In the genomic region with DNA sequence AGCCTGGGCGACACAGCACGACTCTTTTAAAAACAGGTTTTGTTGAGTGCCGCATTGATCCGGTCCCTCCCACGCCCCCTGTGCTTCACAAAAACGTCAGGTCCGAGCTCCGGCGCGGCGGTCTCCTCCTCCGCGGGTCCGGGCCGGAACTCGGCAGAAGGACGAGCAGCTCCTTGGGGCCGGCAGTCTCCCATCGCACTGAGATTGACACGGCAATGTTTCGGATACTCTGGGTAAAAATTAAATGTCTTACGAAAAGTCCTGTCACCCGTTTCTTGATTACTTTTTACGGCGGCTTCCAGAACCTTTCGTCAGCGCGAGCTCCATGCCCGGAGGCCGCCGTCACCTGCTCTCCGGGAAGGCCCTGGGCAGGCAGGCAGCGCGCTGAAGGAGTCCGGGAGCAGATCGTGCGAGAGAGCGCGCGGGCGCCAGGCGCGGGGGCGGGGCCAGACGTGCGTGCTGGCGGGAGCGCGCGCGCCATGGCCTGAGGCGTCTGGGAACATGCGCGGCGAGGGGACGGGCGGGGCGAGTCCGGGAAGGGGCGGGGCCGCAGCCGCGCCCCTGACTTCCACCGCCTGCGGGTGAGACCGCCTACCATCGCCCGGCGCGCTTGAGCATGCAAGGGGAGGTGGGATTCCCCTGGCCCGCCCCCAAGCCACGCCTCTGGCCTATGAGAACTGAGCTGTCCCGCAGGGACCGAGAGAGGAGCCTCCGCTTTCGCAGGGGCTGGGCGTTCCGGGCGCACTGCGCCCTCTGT, we compare ENCODE assay signal across 8 cellular contexts. TPM values are rescaled to one million over a fixed set of nuclear protein-coding genes. Genes with fewer than 3 reads are reported as not detected.
DNase-seq lines count a peak whose midpoint lies in the region; ATAC-seq and TF ChIP-seq lines count a peak whose summit lies in the region.

No MANE protein-coding gene starts in this region.

- H3K27me3 ChIP-seq in thymus (ENCODE audit: control insufficient read depth, insufficient read depth), result no peaks in the 10 kb centered on the region

- DNase-seq in NCI-H1105 (lab: John Stamatoyannopoulos, UW) (peak; percentile 94), SKM-1 (lab: John Stamatoyannopoulos, UW; ENCODE audit: unreplicated experiment) (peak; percentile 97), glomerular visceral epithelial cell (ENCODE audit: extremely low spot score) (peak; percentile 99), osteocyte (ENCODE audit: extremely low spot score, unreplicated experiment) (peak; percentile 100)
- DNase-seq in activated naive CD8-positive, alpha-beta T cell treated with anti-CD3 and anti-CD28 coated beads for 36 hours, result peak; percentile 100

- H3K4me1 ChIP-seq in thymus (ENCODE audit: control insufficient read depth, insufficient read depth, low read length), result peaks cover 2% of the 10 kb centered on the region

- peaks cover 11% of the 10 kb centered on the region for H3K36me3 Mint-ChIP-seq in activated naive CD8-positive, alpha-beta T cell treated with anti-CD3 and anti-CD28 coated beads for 36 hours
- peaks cover 5% of the 10 kb centered on the region for H3K36me3 Mint-ChIP-seq in osteocyte (ENCODE audit: unreplicated experiment)

- no peaks in the 10 kb centered on the region for H3K9me3 ChIP-seq in thymus (ENCODE audit: control insufficient read depth)

- TF ChIP-seq CTCF in osteocyte (IDR thresholded peaks at IDR 0.05), result no peak

- peak overlapping the region; percentile 95 for H3K4me3 Mint-ChIP-seq in activated naive CD8-positive, alpha-beta T cell treated with anti-CD3 and anti-CD28 coated beads for 36 hours
- H3K4me3 Mint-ChIP-seq in osteocyte (ENCODE audit: unreplicated experiment), result peak overlapping the region; percentile 92

- no peaks in the 10 kb centered on the region for H3K9me3 Mint-ChIP-seq in activated naive CD8-positive, alpha-beta T cell treated with anti-CD3 and anti-CD28 coated beads for 36 hours
- no peaks in the 10 kb centered on the region for H3K9me3 Mint-ChIP-seq in osteocyte (ENCODE audit: unreplicated experiment)

- peak overlapping the region; percentile 97 for H3K27ac Mint-ChIP-seq in activated naive CD8-positive, alpha-beta T cell treated with anti-CD3 and anti-CD28 coated beads for 36 hours
- H3K27ac Mint-ChIP-seq in osteocyte (ENCODE audit: unreplicated experiment), result peak overlapping the region; percentile 98

- WGBS in thymus, result under 1% methylated on average over 80 of the region's 80 CpGs

- H3K4me3 ChIP-seq in thymus (ENCODE audit: low read length), result peak overlapping the region; percentile 71

- peak overlapping the region; percentile 96 for H3K27ac ChIP-seq in thymus (ENCODE audit: low read depth)

- TF ChIP-seq POLR2A in GM10847 (IDR thresholded peaks at IDR 0.05; ENCODE audit: extremely low read depth, insufficient read length), result peak; percentile 94

- peaks cover 16% of the 10 kb centered on the region for H3K36me3 ChIP-seq in thymus (ENCODE audit: control insufficient read depth, insufficient read depth)

- H3K27me3 Mint-ChIP-seq in activated naive CD8-positive, alpha-beta T cell treated with anti-CD3 and anti-CD28 coated beads for 36 hours, result no peaks in the 10 kb centered on the region
- no peaks in the 10 kb centered on the region for H3K27me3 Mint-ChIP-seq in osteocyte (ENCODE audit: unreplicated experiment)

- H3K4me1 Mint-ChIP-seq in activated naive CD8-positive, alpha-beta T cell treated with anti-CD3 and anti-CD28 coated beads for 36 hours, result peaks cover 10% of the 10 kb centered on the region
- H3K4me1 Mint-ChIP-seq in osteocyte (ENCODE audit: unreplicated experiment), result peaks cover 8% of the 10 kb centered on the region

- ATAC-seq in HG02642 (IDR thresholded peaks at IDR 0.05; ENCODE audit: poor library complexity, unreplicated experiment), result peak; percentile 96

RNA-seq across cellular contexts. Expression of a gene that starts 11.7 kb away (rescaled TPM):
- not detected for total RNA-seq in activated naive CD8-positive, alpha-beta T cell treated with anti-CD3 and anti-CD28 coated beads for 36 hours
- total RNA-seq in osteocyte, result not detected in 2 replicates
- polyA plus RNA-seq in thymus, result 1.1 TPM

RNA-seq across cellular contexts. Expression of a gene that starts 19.3 kb away (rescaled TPM):
- 10 to 100 TPM; 44.2 to 44.9 TPM for total RNA-seq in activated naive CD8-positive, alpha-beta T cell treated with anti-CD3 and anti-CD28 coated beads for 36 hours
- 8.0 and 10.8 TPM in 2 replicates for total RNA-seq in osteocyte
- 8.7 TPM for polyA plus RNA-seq in thymus

Comparison
In these comparisons a context has a peak if more than half of its experiments do, and no peak if none do; other contexts are left out.
1. Peak in every context shown above with its lines: DNase-seq, ATAC-seq, H3K4me3 ChIP-seq and H3K27ac ChIP-seq.